Comparison of ENCODE assay signal across 31 cellular contexts in genomic region chr12:75270157-75270556, GRCh38. TPM values are rescaled to one million over a fixed set of nuclear protein-coding genes. Genes with fewer than 3 reads are reported as not detected.
DNase-seq lines count a peak whose midpoint lies in the region; ATAC-seq, FAIRE-seq and TF ChIP-seq lines count a peak whose summit lies in the region.
"Had no signal": no experiment of that assay in that cellular context is flagged by ENCODE, and none has a peak within 500 bp of the region (broad histone marks: within the 10 kb centered on the region; RNA-seq: fewer than 3 reads in every experiment).

No MANE protein-coding gene starts in this region.

- H3K36me3 ChIP-seq in GM12878 (ENCODE audit: control insufficient read depth in 2 of 2, insufficient read depth in 2 of 2, low read length in 1 of 2): no peaks in the 10 kb centered on the region
- H3K36me3 ChIP-seq: thoracic aorta had no signal

- H3K4me2 ChIP-seq in GM12878 (ENCODE audit: control insufficient read depth, insufficient read depth): no peak overlapping the region

- in situ Hi-C loops in GM12878 (cut with MboI): no loop called here

- H3K9me3 ChIP-seq in GM12878 (replicated peaks; ENCODE audit: control insufficient read depth, insufficient read depth, low read length): no peaks in the 10 kb centered on the region
- H3K9me3 ChIP-seq: psoas muscle, thoracic aorta had no signal

- H3K79me2 ChIP-seq in GM12878 (ENCODE audit: control insufficient read depth, insufficient read depth, low read length): no peaks in the 10 kb centered on the region

- H3K4me3 ChIP-seq in GM12878: no peak overlapping the region
- H3K4me3 ChIP-seq: psoas muscle, thoracic aorta had no signal

- no peak for FAIRE-seq in GM12878 (lab: Jason Lieb, UNC)
- no peak for FAIRE-seq in GM19239 (lab: Jason Lieb, UNC)
- FAIRE-seq: A204.1, endometrium, HepG2 had no signal

- intact Hi-C loops in GM12878 (cut with micrococcal nuclease; ENCODE audit: unreplicated experiment): no loop called here

- TF ChIP-seq POLR2A in GM12878 (IDR thresholded peaks at IDR 0.05; ENCODE audit: low read depth, low read length): no peak

- no peak overlapping the region for H3K27ac ChIP-seq in GM12878 (ENCODE audit: control insufficient read depth, insufficient read depth)
- H3K27ac ChIP-seq: HL-60, psoas muscle, thoracic aorta, VCaP had no signal

- no TSS peak for BruUV-seq in GM12878 (replicated peaks; lab: Mats Ljungman, UMichigan)

- POLR2A ChIA-PET in GM12878 (lab: Charles Lee): no interaction called here

- 44% methylated on average over 4 of the region's 4 CpGs for WGBS in GM12878 (ENCODE audit: insufficient coverage, insufficient replicate concordance, low lambda C conversion rate, missing lambda C conversion rate)

- H2AFZ ChIP-seq in GM12878 (ENCODE audit: control insufficient read depth, low read depth, low read length): no peak overlapping the region

- TF ChIP-seq EP300 in GM12878 (IDR thresholded peaks at IDR 0.05; ENCODE audit: borderline replicate concordance in 1 of 2, control insufficient read depth in 1 of 2, low read depth in 2 of 2, low read length in 2 of 2): no peak

- no peaks in the 10 kb centered on the region for H3K27me3 ChIP-seq in GM12878 (replicated peaks in 1 of 2; ENCODE audit: control insufficient read depth in 2 of 2, insufficient read depth in 2 of 2, low read length in 1 of 2)

- no peaks in the 10 kb centered on the region for H3K4me1 ChIP-seq in GM12878 (ENCODE audit: control insufficient read depth, insufficient read depth, low read length)
- H3K4me1 ChIP-seq: psoas muscle had no signal

- CTCF ChIA-PET in GM12878 (lab: Yijun Ruan, JAX): no interaction called here

- SMC1A ChIA-PET in GM12878 (lab: Charles Lee; ENCODE audit: uncharacterized antibody, unreplicated experiment): no interaction called here

- TF ChIP-seq RAD21 in GM12878 (IDR thresholded peaks at IDR 0.05; ENCODE audit: insufficient read depth, low read depth, low read length): no peak

- RAD21 ChIA-PET in GM12878 (lab: Charles Lee; ENCODE audit: unreplicated experiment): no interaction called here

- TF ChIP-seq CTCF in GM12878 (IDR thresholded peaks at IDR 0.05 in 2 of 3, conservative IDR thresholded peaks at IDR 0.05 in 1 of 3; ENCODE audit: control insufficient read depth in 2 of 3, extremely low read depth in 1 of 3, insufficient read depth in 1 of 3, low read depth in 3 of 3, low read length in 3 of 3): no peak

- no peaks in the 10 kb centered on the region for H4K20me1 ChIP-seq in GM12878 (ENCODE audit: control insufficient read depth, insufficient read depth)

- ATAC-seq in GM12878: peak; percentile 66
- no peak for ATAC-seq in HG02571 (IDR thresholded peaks at IDR 0.05; ENCODE audit: unreplicated experiment)
- ATAC-seq: HepG2; naive thymus-derived CD4-positive, alpha-beta T cell; psoas muscle had no signal

- no peak overlapping the region for H3K9ac ChIP-seq in GM12878 (ENCODE audit: control insufficient read depth, insufficient read depth, low read length)

- peak; percentile 27 for DNase-seq in SIG-M5 treated with dmso at 0.1 percent for 504 hours (lab: John Stamatoyannopoulos, UW; ENCODE audit: unreplicated experiment)
- no peak for DNase-seq in SIG-M5 (lab: John Stamatoyannopoulos, UW)
- DNase-seq in HPDE6-E6E7 (ENCODE audit: extremely low spot score): peak; percentile 16
- DNase-seq in GM12878 (ENCODE audit: low read depth, low spot score): no peak
- DNase-seq in kidney glomerular epithelial cell (lab: John Stamatoyannopoulos, UW): no peak
- no peak for DNase-seq in NCI-H2171 (lab: John Stamatoyannopoulos, UW)
- no peak for DNase-seq in GM19239 (ENCODE audit: insufficient read length, low spot score)
- DNase-seq: activated CD4-positive, alpha-beta T cell treated with anti-CD3 and anti-CD28 coated beads, Interleukin-2, amount 10 ng/mL, durations not matched to agents 24 days and 14 days; activated gamma-delta T cell; activated T-cell treated with anti-CD3 and anti-CD28 coated beads, Interleukin-2, amount 50 U/mL, for 1 hour; CD4-positive, alpha-beta T cell; cerebellar nuclear complex; EL; HCEC 1CT; islet precursor cell; Kasumi-1; midbrain; naive thymus-derived CD4-positive, alpha-beta T cell; NCI-H1092; NCI-H187; NCI-H524 treated with DMSO at 0.1 percent for 48 hours; NK-92 treated with Interleukin-12 subunit alpha and Interleukin-12 subunit beta, amount 100 ng/mL, for 24 hours; psoas muscle; stimulated activated CD4-positive, alpha-beta T cell treated with anti-CD3 and anti-CD28 coated beads, Interleukin-15, amount 100 ng/mL, for 24 hours had no signal

TF ChIP-seq in GM12878, 131 proteins besides CTCF, POLR2A, EP300 and RAD21:
- TF ChIP-seq SUZ12 (IDR thresholded peaks at IDR 0.05; ENCODE audit: unreplicated experiment) (no peak), MEF2A (IDR thresholded peaks at IDR 0.05; ENCODE audit: insufficient read depth, low read depth, low read length) (no peak), TARDBP (IDR thresholded peaks at IDR 0.05; ENCODE audit: borderline replicate concordance) (no peak), PAX8 (IDR thresholded peaks at IDR 0.05) (no peak), BHLHE40 (IDR thresholded peaks at IDR 0.05; ENCODE audit: borderline replicate concordance in 1 of 2, low read depth in 2 of 2, low read length in 1 of 2) (no peak), MXI1 (IDR thresholded peaks at IDR 0.05; ENCODE audit: low read depth, low read length) (no peak), ZBTB33 (IDR thresholded peaks at IDR 0.05) (no peak), CEBPB (IDR thresholded peaks at IDR 0.05; ENCODE audit: borderline replicate concordance in 1 of 2, low read depth in 2 of 2, low read length in 2 of 2) (no peak), FOS (IDR thresholded peaks at IDR 0.05; ENCODE audit: borderline replicate concordance, extremely low read depth, insufficient read length) (no peak), MLLT1 (IDR thresholded peaks at IDR 0.05) (no peak), NFXL1 (IDR thresholded peaks at IDR 0.05; ENCODE audit: borderline replicate concordance) (no peak), RCOR1 (conservative IDR thresholded peaks at IDR 0.05; ENCODE audit: low read depth, low read length) (no peak), NFIC (IDR thresholded peaks at IDR 0.05; ENCODE audit: low read depth, low read length) (no peak), POU2F2 (IDR thresholded peaks at IDR 0.05; ENCODE audit: borderline replicate concordance, low read depth, low read length) (no peak), RBBP5 (conservative IDR thresholded peaks at IDR 0.05) (no peak), BCL11A (IDR thresholded peaks at IDR 0.05; ENCODE audit: low read depth, low read length) (no peak), JUNB (IDR thresholded peaks at IDR 0.05) (no peak)

RNA-seq across cellular contexts. Expression of gene CAPS2, which starts 60.0 kb away (rescaled TPM):
- total RNA-seq in GM12878 (2013; cell fraction: nucleolus; rRNA removed): 61.4 and 72.9 TPM in 2 replicates
- total RNA-seq in GM12878 (2014; rRNA removed): 3.2 and 4.1 TPM in 2 replicates
- 6.4 and 8.1 TPM in 2 replicates for total RNA-seq in GM12878 (2014; rRNA removed; fragmentation: Illumina TruSeq; extraction: Trizol)
- total RNA-seq in GM12878 (2021): 5.1 and 5.4 TPM in 2 replicates
- 4.0 TPM for polyA plus RNA-seq in GM12878 (2011; ENCODE audit: low read depth)
- polyA plus RNA-seq in GM12878 (2011; rRNA removed): 2.0 and 3.9 TPM in 2 replicates
- 0.55 and 0.94 TPM in 2 replicates for polyA plus RNA-seq in GM12878 (2011; cell fraction: cytosol; rRNA removed)
- 3.1 and 4.6 TPM in 2 replicates for polyA plus RNA-seq in GM12878 (2011; cell fraction: nucleus; rRNA removed)
- 3.9 and 4.8 TPM in 2 replicates for polyA plus RNA-seq in GM12878 (2012)
- 4.1 and 9.5 TPM in 2 replicates for polyA plus RNA-seq in GM12878 (2014; fragmentation: Illumina TruSeq; extraction: Trizol)
- 1 to 10 TPM; 4.5 to 6.4 TPM for polyA plus RNA-seq in GM12878 (2014; fragmentation: Nextera tagmentation; extraction: Ambion mirVana)
- 4.2 and 4.3 TPM in 2 replicates for polyA plus RNA-seq in GM12878 (2014; rRNA removed)
- 1 to 10 TPM; 4.2 TPM for polyA plus RNA-seq in GM12878 (2016; fragmentation: Nextera tagmentation; extraction: Ambion mirVana)
- 3.6 and 6.5 TPM in 2 replicates for polyA minus RNA-seq in GM12878 (2011; rRNA and poly(A)+ RNA removed)
- not detected in 2 replicates for polyA minus RNA-seq in GM12878 (2011; cell fraction: cytosol; rRNA and poly(A)+ RNA removed)
- 7.5 and 10.1 TPM in 2 replicates for polyA minus RNA-seq in GM12878 (2011; cell fraction: nucleus; rRNA and poly(A)+ RNA removed)
- total RNA-seq: HepG2 had no signal

Comparison
In these comparisons a context has a peak if more than half of its experiments do, and no peak if none do; other contexts are left out.
1. DNase-seq: peak in SIG-M5 treated with dmso at 0.1 percent for 504 hours (single experiment) and HPDE6-E6E7 (single experiment); none in SIG-M5 (single experiment), GM12878 (single experiment), kidney glomerular epithelial cell (single experiment), NCI-H2171 (single experiment) and GM19239 (single experiment).